In genomic region chr11:12729941-12730340, GRCh38 we compare ENCODE assay signal across 16 cellular contexts. TPM values are rescaled to one million over a fixed set of nuclear protein-coding genes. Genes with fewer than 3 reads are reported as not detected.
DNase-seq lines count a peak whose midpoint lies in the region; TF ChIP-seq lines count a peak whose summit lies in the region.
"Had no signal": no experiment of that assay in that cellular context is flagged by ENCODE, and none has a peak within 500 bp of the region (broad histone marks: within the 10 kb centered on the region; RNA-seq: fewer than 3 reads in every experiment).

No MANE protein-coding gene starts in this region.

- H3K4me3 ChIP-seq in LNCaP clone FGC (ENCODE audit: low read depth, low read length) (no peak overlapping the region), mesendoderm (ENCODE audit: low read length) (no peak overlapping the region), trophoblast cell (ENCODE audit: low read depth, low read length) (no peak overlapping the region), sigmoid colon (no peak overlapping the region)
- H3K4me3 ChIP-seq: A549, BLaER1 had no signal

- no peak for TF ChIP-seq EP300 in sigmoid colon (IDR thresholded peaks at IDR 0.05)

- DNase-seq in LNCaP clone FGC (ENCODE audit: low read depth) (peak; percentile 91), mesendoderm (no peak), trophoblast cell (no peak), sigmoid colon (no peak), NCI-H1105 (lab: John Stamatoyannopoulos, UW) (no peak), DMS153 (lab: John Stamatoyannopoulos, UW) (no peak), islet precursor cell (no peak), NCI-H774 (lab: John Stamatoyannopoulos, UW) (no peak)
- DNase-seq: AML-193; Calu3; CD8-positive, alpha-beta T cell; H9 had no signal

- H3K4me2 ChIP-seq in mesendoderm (ENCODE audit: low read length) (no peak overlapping the region), trophoblast cell (ENCODE audit: low read length) (no peak overlapping the region)
- H3K4me2 ChIP-seq: A549, BLaER1 had no signal

- H2BK15ac ChIP-seq in mesendoderm (replicated peaks; ENCODE audit: low read depth), result no peak overlapping the region

- H2AK5ac ChIP-seq in mesendoderm (ENCODE audit: low read length), result no peak overlapping the region
- no peak overlapping the region for H2AK5ac ChIP-seq in trophoblast cell (ENCODE audit: low read length)

- H3K27me3 ChIP-seq in mesendoderm (ENCODE audit: insufficient read depth, low read length, poor library complexity), result no peaks in the 10 kb centered on the region
- H3K27me3 ChIP-seq in trophoblast cell (ENCODE audit: insufficient read depth, low read length), result no peaks in the 10 kb centered on the region
- no peaks in the 10 kb centered on the region for H3K27me3 ChIP-seq in sigmoid colon
- H3K27me3 ChIP-seq: BLaER1 had no signal

- H3K23ac ChIP-seq in mesendoderm (ENCODE audit: low read length) (no peak overlapping the region), trophoblast cell (ENCODE audit: low read length) (no peak overlapping the region)

- H2AFZ ChIP-seq in trophoblast cell (ENCODE audit: insufficient read depth, low read length, poor library complexity), result no peak overlapping the region

- no peak overlapping the region for H3K18ac ChIP-seq in mesendoderm (ENCODE audit: low read length)
- H3K18ac ChIP-seq in trophoblast cell (ENCODE audit: low read length), result no peak overlapping the region

- H4K5ac ChIP-seq in mesendoderm (ENCODE audit: low read length), result no peak overlapping the region

- H3K79me1 ChIP-seq in mesendoderm (ENCODE audit: low read length) (peaks cover 31% of the 10 kb centered on the region), trophoblast cell (ENCODE audit: low read length) (peaks cover 4% of the 10 kb centered on the region)

- no peak overlapping the region for H4K12ac ChIP-seq in trophoblast cell (ENCODE audit: low read depth, low read length)

- no peak overlapping the region for H2BK12ac ChIP-seq in trophoblast cell (ENCODE audit: low read length)

- no CpG with 5 or more reads among the region's 5 CpGs for WGBS in mesendoderm (ENCODE audit: extremely low coverage, insufficient coverage, low lambda C conversion rate)
- no CpG with 5 or more reads among the region's 5 CpGs for WGBS in trophoblast cell (ENCODE audit: extremely low coverage, insufficient coverage, insufficient read length)
- WGBS in sigmoid colon, 2 donors, result 82 to 91% methylated on average over 5 of the region's 5 CpGs

- no peak overlapping the region for H3K4ac ChIP-seq in mesendoderm (ENCODE audit: low read depth, low read length)
- peak overlapping the region; percentile 80 for H3K4ac ChIP-seq in trophoblast cell (ENCODE audit: low read depth, low read length)

- no peak for TF ChIP-seq POLR2A in sigmoid colon (IDR thresholded peaks at IDR 0.05)

- H3K56ac ChIP-seq in mesendoderm (ENCODE audit: low read length), result peak overlapping the region; percentile 12

- intact Hi-C loops in sigmoid colon (cut with DNase I), result no loop called here

- H3K79me2 ChIP-seq in mesendoderm (ENCODE audit: control insufficient read depth, insufficient read depth, low read length) (peaks cover 80% of the 10 kb centered on the region), trophoblast cell (ENCODE audit: control insufficient read depth, insufficient read depth, low read length, poor library complexity) (peaks cover 27% of the 10 kb centered on the region)

- H3K9ac ChIP-seq in mesendoderm (ENCODE audit: low read length) (no peak overlapping the region), trophoblast cell (ENCODE audit: low read length) (no peak overlapping the region)
- H3K9ac ChIP-seq: BLaER1 had no signal

- H3K4me1 ChIP-seq in mesendoderm (ENCODE audit: control insufficient read depth, low read depth, low read length) (peaks cover 14% of the 10 kb centered on the region), trophoblast cell (ENCODE audit: control insufficient read depth in 1 of 2, insufficient read depth in 2 of 2, low read length in 2 of 2) (peaks cover 29 to 41% of the 10 kb centered on the region in 2 experiments), sigmoid colon (peaks cover 0 to 62% (median 53%) of the 10 kb centered on the region in 4 donors)

- H3K36me3 ChIP-seq in mesendoderm (ENCODE audit: control insufficient read depth, insufficient read depth, low read length), result no peaks in the 10 kb centered on the region
- H3K36me3 ChIP-seq in trophoblast cell (ENCODE audit: control insufficient read depth in 1 of 2, insufficient read depth in 2 of 2, low read length in 2 of 2), result peaks cover 0 to 2% of the 10 kb centered on the region in 2 experiments
- H3K36me3 ChIP-seq in sigmoid colon, result no peaks in the 10 kb centered on the region
- H3K36me3 ChIP-seq: BLaER1 had no signal

- H3K14ac ChIP-seq in trophoblast cell (ENCODE audit: low read length), result no peak overlapping the region

- H2BK5ac ChIP-seq in mesendoderm (ENCODE audit: low read length), result no peak overlapping the region
- H2BK5ac ChIP-seq in trophoblast cell (ENCODE audit: low read depth, low read length, poor library complexity), result no peak overlapping the region

- H4K8ac ChIP-seq in mesendoderm (ENCODE audit: low read depth, low read length) (no peak overlapping the region), trophoblast cell (ENCODE audit: low read depth, low read length) (no peak overlapping the region)

- H3K9me3 ChIP-seq in trophoblast cell (ENCODE audit: insufficient read depth, low read depth, low read length) (no peaks in the 10 kb centered on the region), sigmoid colon (no peaks in the 10 kb centered on the region)
- H3K9me3 ChIP-seq: A549, BLaER1 had no signal

- H2BK120ac ChIP-seq in mesendoderm (ENCODE audit: low read depth, low read length), result no peak overlapping the region
- H2BK120ac ChIP-seq in trophoblast cell (ENCODE audit: insufficient read depth, low read length, poor library complexity), result no peak overlapping the region

- H3K27ac ChIP-seq in mesendoderm (ENCODE audit: low read depth, low read length), result no peak overlapping the region
- H3K27ac ChIP-seq in trophoblast cell (ENCODE audit: low read depth, low read length), result no peak overlapping the region
- peak overlapping the region in 3 of 4 donors; percentile 61 to 89 (median 80) for H3K27ac ChIP-seq in sigmoid colon
- H3K27ac ChIP-seq: 22Rv1, BLaER1 had no signal

- H4K91ac ChIP-seq in trophoblast cell (ENCODE audit: low read depth, low read length), result no peak overlapping the region

- no peak for TF ChIP-seq CTCF in LNCaP clone FGC (IDR thresholded peaks at IDR 0.05; ENCODE audit: control insufficient read depth, extremely low read depth, insufficient read depth)
- TF ChIP-seq CTCF in sigmoid colon (IDR thresholded peaks at IDR 0.05), result no peak

RNA-seq across cellular contexts. Expression of gene TEAD1, which starts 55.7 kb away (rescaled TPM):
- 57.5 TPM for polyA plus RNA-seq in mesendoderm (2013, experiment 1 of 2)
- 58.2 TPM for polyA plus RNA-seq in mesendoderm (2013, experiment 2 of 2)
- 102 and 105 TPM in 2 replicates for polyA plus RNA-seq in trophoblast cell (2013)
- 100 to 1,000 TPM; 155 to 200 (median 186) TPM for total RNA-seq in sigmoid colon
- polyA plus RNA-seq in sigmoid colon, result 10 to 100 TPM in 1 of 3 donors, 1 to 10 TPM in 2; 3.2 to 14.0 (median 4.2) TPM
- total RNA-seq: CD8-positive, alpha-beta T cell had no signal
- polyA plus RNA-seq: CD14-positive monocyte had no signal

Comparison
In these comparisons a context has a peak if more than half of its experiments do, and no peak if none do; other contexts are left out.
1. H3K27ac ChIP-seq: peak in sigmoid colon (3 of 4); none in mesendoderm (single experiment) and trophoblast cell (single experiment).